ENCODE assay signal across 9 cellular contexts in the genomic region with DNA sequence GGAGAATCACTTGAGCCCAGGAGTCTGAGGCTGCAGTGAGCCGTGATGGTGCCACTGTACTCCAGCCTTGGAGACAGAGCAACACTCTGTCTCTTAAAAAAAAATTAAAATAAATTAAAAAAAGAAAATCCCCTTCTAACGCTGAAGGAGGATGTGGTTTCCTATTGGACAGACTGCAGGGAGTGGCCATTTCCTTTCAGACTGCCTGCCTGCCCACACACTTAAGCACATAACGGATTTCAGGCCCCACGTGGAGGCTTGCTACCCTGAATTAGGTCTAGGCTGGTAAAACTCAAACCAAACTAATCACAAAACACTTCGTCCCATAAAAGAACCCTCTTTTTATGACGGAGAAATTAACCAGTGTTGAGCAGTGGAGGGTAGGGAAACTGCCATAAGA. TPM values are rescaled to one million over a fixed set of nuclear protein-coding genes. Genes with fewer than 3 reads are reported as not detected.
DNase-seq lines count a peak whose midpoint lies in the region; ATAC-seq and TF ChIP-seq lines count a peak whose summit lies in the region.
"Had no signal": no experiment of that assay in that cellular context is flagged by ENCODE, and none has a peak within 500 bp of the region (broad histone marks: within the 10 kb centered on the region; RNA-seq: fewer than 3 reads in every experiment).

No MANE protein-coding gene starts in this region.

- H3K27ac Mint-ChIP-seq in T-helper 2 cell treated with Interferon-gamma antibody and Interleukin-4, amounts not matched to agents 5 μg/mL and 100 μg/mL, for 36 hours = peak overlapping the region; percentile 84
- H3K27ac Mint-ChIP-seq in natural killer cell = peak overlapping the region; percentile 66 to 76

- H3K27me3 Mint-ChIP-seq in T-helper 2 cell treated with Interferon-gamma antibody and Interleukin-4, amounts not matched to agents 5 μg/mL and 100 μg/mL, for 36 hours (ENCODE audit: low read depth) = no peaks in the 10 kb centered on the region
- H3K27me3 Mint-ChIP-seq in natural killer cell (ENCODE audit: low read depth in 2 of 2) = no peaks in the 10 kb centered on the region

- peak; percentile 36 for DNase-seq in T-helper 2 cell treated with Interferon-gamma antibody and Interleukin-4, amounts not matched to agents 5 μg/mL and 100 μg/mL, for 36 hours (ENCODE audit: low spot score)
- DNase-seq in natural killer cell = no peak
- no peak for DNase-seq in H7
- no peak for DNase-seq in occipital lobe (lab: John Stamatoyannopoulos, UW)
- no peak for DNase-seq in germinal center (ENCODE audit: low spot score)
- DNase-seq in NOMO-1 treated with dmso at 0.1 percent for 144 hours (lab: John Stamatoyannopoulos, UW; ENCODE audit: unreplicated experiment) = no peak
- DNase-seq: NCI-H187 treated with DMSO at 0.1 percent for 48 hours had no signal

- intact Hi-C loops in natural killer cell (cut with micrococcal nuclease) = no loop called here

- no peak for TF ChIP-seq CTCF in natural killer cell (IDR thresholded peaks at IDR 0.05)

- H3K4me3 ChIP-seq in H7 (ENCODE audit: insufficient read depth, low read depth, low read length) = no peak overlapping the region

- ATAC-seq in GM18870 (IDR thresholded peaks at IDR 0.05; ENCODE audit: unreplicated experiment) (peak; percentile 57), GM21825 (IDR thresholded peaks at IDR 0.05; ENCODE audit: unreplicated experiment) (peak; percentile 86), natural killer cell (peak; percentile 91 to 99 (median 97))

- H3K27me3 ChIP-seq in H7 (ENCODE audit: control insufficient read depth, insufficient read depth, low read length) = no peaks in the 10 kb centered on the region

- H3K36me3 ChIP-seq in H7 (replicated peaks; ENCODE audit: control insufficient read depth, insufficient read depth, low read length) = no peaks in the 10 kb centered on the region

- H3K36me3 Mint-ChIP-seq in T-helper 2 cell treated with Interferon-gamma antibody and Interleukin-4, amounts not matched to agents 5 μg/mL and 100 μg/mL, for 36 hours (ENCODE audit: low read depth) = peaks cover 22% of the 10 kb centered on the region
- H3K36me3 Mint-ChIP-seq in natural killer cell = no peaks in the 10 kb centered on the region

- peak overlapping the region; percentile 51 for H3K4me3 Mint-ChIP-seq in T-helper 2 cell treated with Interferon-gamma antibody and Interleukin-4, amounts not matched to agents 5 μg/mL and 100 μg/mL, for 36 hours
- peak overlapping the region; percentile 60 for H3K4me3 Mint-ChIP-seq in natural killer cell

- no peaks in the 10 kb centered on the region for H3K9me3 Mint-ChIP-seq in T-helper 2 cell treated with Interferon-gamma antibody and Interleukin-4, amounts not matched to agents 5 μg/mL and 100 μg/mL, for 36 hours
- H3K9me3 Mint-ChIP-seq in natural killer cell = no peaks in the 10 kb centered on the region

- peaks cover 49% of the 10 kb centered on the region for H3K4me1 Mint-ChIP-seq in T-helper 2 cell treated with Interferon-gamma antibody and Interleukin-4, amounts not matched to agents 5 μg/mL and 100 μg/mL, for 36 hours (ENCODE audit: low read depth)
- H3K4me1 Mint-ChIP-seq in natural killer cell = peaks cover 12 to 13% of the 10 kb centered on the region in 2 donors

RNA-seq across cellular contexts. Expression of a gene that starts 34.0 kb away (rescaled TPM):
- total RNA-seq in natural killer cell (10 to 100 TPM; 50.3 to 92.2 (median 68.8) TPM), occipital lobe (not detected)
- total RNA-seq in H7 (2014; rRNA removed; shearing (Covaris generic)) = 0.11 and 1.1 TPM in 2 replicates

Comparison
In these comparisons a context has a peak if more than half of its experiments do, and no peak if none do; other contexts are left out.
1. RNA of a gene that starts 34.0 kb away (total RNA-seq): 50.3 to 92.2 TPM in natural killer cell; 0.11 to 1.1 TPM in H7 and not detected in occipital lobe (single experiment); every median in the first group is over 10 times any median in the second.
2. Peak in every context shown above with its lines, with median percentiles within 50 percentile points of each other: ATAC-seq.